In the genomic region with DNA sequence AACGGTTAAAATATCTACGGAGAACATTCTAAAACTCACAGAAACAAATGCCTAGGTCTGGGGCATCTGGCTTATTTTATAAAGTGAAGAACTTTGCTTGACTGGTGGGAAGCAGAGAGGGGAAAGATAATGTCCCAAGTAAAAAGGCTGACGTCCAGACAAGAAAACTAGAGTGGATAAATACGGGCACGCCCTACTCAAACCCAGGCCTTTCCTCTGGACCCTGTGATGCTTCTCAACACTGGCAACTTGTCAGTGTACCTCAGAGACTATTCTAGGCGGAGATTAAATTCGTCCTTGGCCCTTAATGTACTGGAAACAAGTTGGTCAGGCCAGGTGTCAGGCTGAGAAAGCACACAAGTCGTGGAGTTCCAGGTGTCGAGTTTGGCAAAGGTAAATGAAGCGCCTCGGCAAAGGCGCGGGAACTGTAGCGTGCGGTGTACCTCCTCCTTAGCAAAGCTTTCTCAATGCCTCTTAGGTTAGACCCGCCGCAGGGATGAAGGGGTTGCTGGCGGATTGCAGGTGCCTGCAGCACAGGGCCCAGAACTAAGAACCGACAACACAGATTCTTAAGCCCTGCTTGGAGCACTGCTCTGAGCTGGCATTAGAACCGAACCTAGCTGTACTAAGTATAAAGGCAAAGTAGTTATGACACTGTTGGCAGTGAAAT, we compare ENCODE assay signal across 8 cellular contexts. TPM values are rescaled to one million over a fixed set of nuclear protein-coding genes. Genes with fewer than 3 reads are reported as not detected.
DNase-seq lines count a peak whose midpoint lies in the region; ATAC-seq and TF ChIP-seq lines count a peak whose summit lies in the region.

No MANE protein-coding gene starts in this region.

- in situ Hi-C loops in HAP-1 (cut with MboI; ENCODE audit: low sequenced_read_pairs) = no loop called here

- POLR2A ChIA-PET in CD8-positive, alpha-beta T cell (lab: Charles Lee) = interaction anchor here (0.7 to 6.3 kb wide), 15 partner anchors 8 to 513 kb away, joined by 3 to 46 read pairs (median 6); partner anchors contain the start of genes GALK1, MIF4GD, TRIM65 and UNC13D
- POLR2A ChIA-PET in WTC11 (lab: Charles Lee) = interaction anchor here (0.6 to 2.2 kb wide), 5 partner anchors 9 to 71 kb away, joined by 3 to 13 read pairs (median 4); partner anchors contain the start of gene WBP2

- peak overlapping the region; percentile 78 for H3K4me3 ChIP-seq in CD8-positive, alpha-beta T cell (ENCODE audit: low read depth, low read length)
- H3K4me3 ChIP-seq in HAP-1 = peak overlapping the region; percentile 71

- peak overlapping the region; percentile 98 for H3K27ac Mint-ChIP-seq in CD8-positive, alpha-beta T cell
- H3K27ac Mint-ChIP-seq in WTC11 (peak overlapping the region; percentile 93), progenitor cell of endocrine pancreas (peak overlapping the region; percentile 100)

- TF ChIP-seq CTCF in CD8-positive, alpha-beta T cell (IDR thresholded peaks at IDR 0.05) = no peak
- no peak for TF ChIP-seq CTCF in WTC11 (IDR thresholded peaks at IDR 0.05)
- TF ChIP-seq CTCF in foreskin keratinocyte (conservative IDR thresholded peaks at IDR 0.05) = no peak
- TF ChIP-seq CTCF in progenitor cell of endocrine pancreas (IDR thresholded peaks at IDR 0.05; ENCODE audit: unreplicated experiment) = no peak
- no peak for TF ChIP-seq CTCF in GM10266 (IDR thresholded peaks at IDR 0.05; ENCODE audit: control insufficient read depth, insufficient read depth, low read depth, missing control alignments)

- no peaks in the 10 kb centered on the region for H3K27me3 ChIP-seq in CD8-positive, alpha-beta T cell (ENCODE audit: insufficient read depth, low read length)
- H3K27me3 ChIP-seq in HAP-1 (ENCODE audit: low read depth) (no peaks in the 10 kb centered on the region), foreskin keratinocyte (no peaks in the 10 kb centered on the region)

- peak; percentile 2 for ATAC-seq in CD8-positive, alpha-beta T cell
- ATAC-seq in WTC11 (peak; percentile 1; the same call in 1 of the 2 replicates), foreskin keratinocyte (no peak)

- peaks cover 39% of the 10 kb centered on the region for H3K4me1 ChIP-seq in CD8-positive, alpha-beta T cell (ENCODE audit: insufficient read depth, low read length)
- H3K4me1 ChIP-seq in HAP-1 (peaks cover 34% of the 10 kb centered on the region), foreskin keratinocyte (peaks cover 24% of the 10 kb centered on the region)

- no peaks in the 10 kb centered on the region for H3K9me3 Mint-ChIP-seq in CD8-positive, alpha-beta T cell
- no peaks in the 10 kb centered on the region for H3K9me3 Mint-ChIP-seq in WTC11
- no peaks in the 10 kb centered on the region for H3K9me3 Mint-ChIP-seq in progenitor cell of endocrine pancreas (ENCODE audit: low read depth)

- peak overlapping the region; percentile 100 for H3K27ac ChIP-seq in CD8-positive, alpha-beta T cell (ENCODE audit: low read depth, low read length)
- H3K27ac ChIP-seq in foreskin keratinocyte = peak overlapping the region; percentile 97

- H3K27me3 Mint-ChIP-seq in CD8-positive, alpha-beta T cell (ENCODE audit: low read depth) = no peaks in the 10 kb centered on the region
- H3K27me3 Mint-ChIP-seq in WTC11 (ENCODE audit: low read depth) (peaks cover 4% of the 10 kb centered on the region), progenitor cell of endocrine pancreas (no peaks in the 10 kb centered on the region)

- H3K36me3 ChIP-seq in CD8-positive, alpha-beta T cell (ENCODE audit: insufficient read depth, low read length) = peaks cover 1% of the 10 kb centered on the region
- H3K36me3 ChIP-seq in HAP-1 (replicated peaks) = peaks cover 8% of the 10 kb centered on the region

- no peaks in the 10 kb centered on the region for H3K9me3 ChIP-seq in CD8-positive, alpha-beta T cell (ENCODE audit: low read length)
- H3K9me3 ChIP-seq in HAP-1 = no peaks in the 10 kb centered on the region

- peaks cover 5% of the 10 kb centered on the region for H3K36me3 Mint-ChIP-seq in CD8-positive, alpha-beta T cell
- peaks cover 7% of the 10 kb centered on the region for H3K36me3 Mint-ChIP-seq in WTC11
- H3K36me3 Mint-ChIP-seq in progenitor cell of endocrine pancreas (ENCODE audit: insufficient read depth) = peaks cover 7% of the 10 kb centered on the region

- peak overlapping the region; percentile 93 for H3K4me3 Mint-ChIP-seq in CD8-positive, alpha-beta T cell
- H3K4me3 Mint-ChIP-seq in WTC11 (peak overlapping the region; percentile 95), progenitor cell of endocrine pancreas (ENCODE audit: low read depth) (peak overlapping the region; percentile 91)

- DNase-seq in CD8-positive, alpha-beta T cell = peak in 3 of 7 experiments; percentile 14 to 37 (median 25)
- peak in 1 of 2 experiments; percentile 34 for DNase-seq in HAP-1 (ENCODE audit: low spot score in 2 of 2)
- peak; percentile 38 for DNase-seq in WTC11 (ENCODE audit: low spot score)
- DNase-seq in foreskin keratinocyte = no peak
- no peak for DNase-seq in progenitor cell of endocrine pancreas (ENCODE audit: low spot score, unreplicated experiment)
- no peak for DNase-seq in GM10266 (ENCODE audit: extremely low spot score)
- no peak for DNase-seq in NCI-H524 (lab: John Stamatoyannopoulos, UW)
- no peak for DNase-seq in NCI-H226

- H3K4me1 Mint-ChIP-seq in CD8-positive, alpha-beta T cell (ENCODE audit: low read depth) = peaks cover 47% of the 10 kb centered on the region
- peaks cover 34% of the 10 kb centered on the region for H3K4me1 Mint-ChIP-seq in WTC11
- H3K4me1 Mint-ChIP-seq in progenitor cell of endocrine pancreas (ENCODE audit: low read depth) = peaks cover 38% of the 10 kb centered on the region

- CTCF ChIA-PET in CD8-positive, alpha-beta T cell (lab: Charles Lee) = interaction anchor here (0.6 to 3.6 kb wide), 21 partner anchors 10 to 92 kb away, joined by 3 to 24 read pairs (median 4); partner anchors contain the start of genes GALK1 and WBP2
- CTCF ChIA-PET in WTC11 (lab: Charles Lee) = interaction anchor here (0.7 to 2.3 kb wide), 18 partner anchors 9 to 183 kb away, joined by 3 to 27 read pairs (median 6); partner anchors contain the start of genes GALK1, ITGB4, SMIM5 and UNC13D

- intact Hi-C loops in CD8-positive, alpha-beta T cell (cut with DNase I, micrococcal nuclease) = loop anchor here (1.0 to 10.0 kb wide), 9 partner anchors 45 to 943 kb away; partner anchors contain the start of genes MRPL38 (in 2 of the 2), WBP2 (in 2 of the 2), ACOX1 (in 1 of the 2) and CASKIN2 (in 1 of the 2)

TF ChIP-seq in WTC11, 78 proteins besides CTCF, POLR2A, EP300 and RAD21 (continues in another document):
- TF ChIP-seq AFF4 (CRISPR knock-in tag; IDR thresholded peaks at IDR 0.05; ENCODE audit: borderline replicate concordance) = no peak
- TF ChIP-seq, protein P1, sequence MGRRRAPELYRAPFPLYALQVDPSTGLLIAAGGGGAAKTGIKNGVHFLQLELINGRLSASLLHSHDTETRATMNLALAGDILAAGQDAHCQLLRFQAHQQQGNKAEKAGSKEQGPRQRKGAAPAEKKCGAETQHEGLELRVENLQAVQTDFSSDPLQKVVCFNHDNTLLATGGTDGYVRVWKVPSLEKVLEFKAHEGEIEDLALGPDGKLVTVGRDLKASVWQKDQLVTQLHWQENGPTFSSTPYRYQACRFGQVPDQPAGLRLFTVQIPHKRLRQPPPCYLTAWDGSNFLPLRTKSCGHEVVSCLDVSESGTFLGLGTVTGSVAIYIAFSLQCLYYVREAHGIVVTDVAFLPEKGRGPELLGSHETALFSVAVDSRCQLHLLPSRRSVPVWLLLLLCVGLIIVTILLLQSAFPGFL (CRISPR knock-in tag; IDR thresholded peaks at IDR 0.05; ENCODE audit: borderline replicate concordance) = no peak
- TF ChIP-seq, protein P2, sequence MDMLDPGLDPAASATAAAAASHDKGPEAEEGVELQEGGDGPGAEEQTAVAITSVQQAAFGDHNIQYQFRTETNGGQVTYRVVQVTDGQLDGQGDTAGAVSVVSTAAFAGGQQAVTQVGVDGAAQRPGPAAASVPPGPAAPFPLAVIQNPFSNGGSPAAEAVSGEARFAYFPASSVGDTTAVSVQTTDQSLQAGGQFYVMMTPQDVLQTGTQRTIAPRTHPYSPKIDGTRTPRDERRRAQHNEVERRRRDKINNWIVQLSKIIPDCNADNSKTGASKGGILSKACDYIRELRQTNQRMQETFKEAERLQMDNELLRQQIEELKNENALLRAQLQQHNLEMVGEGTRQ (CRISPR knock-in tag; IDR thresholded peaks at IDR 0.05) = no peak

RNA-seq across cellular contexts. Expression of gene UNK, which starts 0.7 kb away (rescaled TPM):
- 10 to 100 TPM; 37.3 to 42.8 TPM for total RNA-seq in CD8-positive, alpha-beta T cell
- total RNA-seq in WTC11 (2021) (35.0 to 37.8 TPM (median 35.4 TPM) in 3 replicates), foreskin keratinocyte (15.0 and 16.3 TPM in 2 replicates), progenitor cell of endocrine pancreas (70.0 and 72.8 TPM in 2 replicates)
- 11.3 and 12.7 TPM in 2 replicates for polyA plus RNA-seq in foreskin keratinocyte

RNA-seq across cellular contexts. Expression of gene GALK1, which starts 18.9 kb away (rescaled TPM):
- total RNA-seq in CD8-positive, alpha-beta T cell = 1 to 10 TPM; 3.4 to 3.7 TPM
- 42.2 to 49.9 TPM (median 49.4 TPM) in 3 replicates for total RNA-seq in WTC11 (2021)
- 6.8 and 8.3 TPM in 2 replicates for total RNA-seq in foreskin keratinocyte
- polyA plus RNA-seq in foreskin keratinocyte = 5.3 and 7.8 TPM in 2 replicates
- total RNA-seq in progenitor cell of endocrine pancreas = 11.2 and 12.7 TPM in 2 replicates
